ENCODE assay signal across 19 cellular contexts in genomic region chr6:98980814-98981213, GRCh38.
DNase-seq lines count a peak whose midpoint lies in the region; ATAC-seq and TF ChIP-seq lines count a peak whose summit lies in the region.
"Had no signal": no experiment of that assay in that cellular context is flagged by ENCODE, and none has a peak within 500 bp of the region (broad histone marks: within the 10 kb centered on the region; RNA-seq: fewer than 3 reads in every experiment).

No MANE protein-coding gene starts in this region.

- CTCF ChIA-PET in HEK293T (lab: Yijun Ruan, JAX), result no interaction called here

- H3K27ac ChIP-seq in WERI-Rb-1, result no peak overlapping the region
- H3K27ac ChIP-seq: dorsolateral prefrontal cortex, HL-60, prostate gland, SK-N-MC, thyroid gland had no signal

- H3K36me3 ChIP-seq in WERI-Rb-1, result no peaks in the 10 kb centered on the region
- H3K36me3 ChIP-seq: ascending aorta, prostate gland, thyroid gland had no signal

- TF ChIP-seq CTCF in GM12872 (IDR thresholded peaks at IDR 0.05; ENCODE audit: insufficient read depth, low read depth, low read length), result peak; percentile 17; the same call in 1 of the 3 replicates
- peak; percentile 25; the same call in 1 of the 2 replicates for TF ChIP-seq CTCF in WERI-Rb-1 (IDR thresholded peaks at IDR 0.05; ENCODE audit: low read depth, low read length)

- peak; percentile 11 for DNase-seq in HEK293T (ENCODE audit: extremely low spot score)
- DNase-seq in WERI-Rb-1, result no peak
- DNase-seq in kidney tubule cell (ENCODE audit: low spot score), result peak; percentile 54
- no peak for DNase-seq in central memory CD4-positive, alpha-beta T cell
- no peak for DNase-seq in HPDE6-E6E7 (ENCODE audit: extremely low spot score)
- DNase-seq: activated CD8-positive, alpha-beta memory T cell treated with anti-CD3 and anti-CD28 coated beads, Interleukin-2, amount 50 U/mL, for 4 hours; CD8-positive, alpha-beta memory T cell; dorsolateral prefrontal cortex; NCI-H1694; stimulated activated CD4-positive, alpha-beta T cell treated with anti-CD3 and anti-CD28 coated beads, Interleukin-1b, Interleukin-23, amount 100 ng/mL, for 48 hours; stimulated activated naive CD4-positive, alpha-beta T cell; T-helper 17 cell; thyroid gland had no signal

- ATAC-seq in GM21619 (IDR thresholded peaks at IDR 0.05; ENCODE audit: unreplicated experiment), result no peak
- ATAC-seq: T-helper 17 cell had no signal

- no peaks in the 10 kb centered on the region for H3K9me3 ChIP-seq in WERI-Rb-1 (ENCODE audit: severe bottlenecking)
- H3K9me3 ChIP-seq: ascending aorta, prostate gland, thyroid gland had no signal

- no peaks in the 10 kb centered on the region for H3K27me3 ChIP-seq in WERI-Rb-1 (ENCODE audit: insufficient read depth, low read depth, severe bottlenecking)
- H3K27me3 ChIP-seq: ascending aorta, dorsolateral prefrontal cortex, thyroid gland had no signal

- POLR2A ChIA-PET in HEK293T (lab: Yijun Ruan, JAX), result no interaction called here

- no peak overlapping the region for H3K4me3 ChIP-seq in WERI-Rb-1 (ENCODE audit: low read depth, low read length)
- H3K4me3 ChIP-seq: ascending aorta, dorsolateral prefrontal cortex, prostate gland, SK-N-MC, thyroid gland had no signal

TF ChIP-seq in HEK293T, 16 proteins besides CTCF, POLR2A, EP300 and RAD21:
- TF ChIP-seq ELF4 (IDR thresholded peaks at IDR 0.05) (no peak), ZNF384 (IDR thresholded peaks at IDR 0.05) (no peak), TARDBP (IDR thresholded peaks at IDR 0.05) (no peak), HDGF (IDR thresholded peaks at IDR 0.05; ENCODE audit: borderline replicate concordance) (no peak), L3MBTL2 (conservative IDR thresholded peaks at IDR 0.05) (no peak), FOXA1 (IDR thresholded peaks at IDR 0.05) (no peak), FOXM1 (IDR thresholded peaks at IDR 0.05; ENCODE audit: borderline replicate concordance) (no peak), FOXK2 (IDR thresholded peaks at IDR 0.05) (no peak), ARNT (IDR thresholded peaks at IDR 0.05) (no peak), SUZ12 (IDR thresholded peaks at IDR 0.05) (no peak), CTBP1 (IDR thresholded peaks at IDR 0.05; ENCODE audit: borderline replicate concordance) (no peak)

Comparison
In these comparisons a context has a peak if more than half of its experiments do, and no peak if none do; other contexts are left out.
1. DNase-seq: peak in HEK293T (single experiment) and kidney tubule cell (single experiment); none in WERI-Rb-1 (single experiment), central memory CD4-positive, alpha-beta T cell (single experiment) and HPDE6-E6E7 (single experiment).